ENCODE assay signal across 8 cellular contexts in genomic region chr7:123748734-123749536, GRCh38. TPM values are rescaled to one million over a fixed set of nuclear protein-coding genes. Genes with fewer than 3 reads are reported as not detected.
DNase-seq lines count a peak whose midpoint lies in the region; ATAC-seq and TF ChIP-seq lines count a peak whose summit lies in the region.

WASL (minus strand) TSS chr7:123749003; CDS start chr7:123748734, 269 bp downstream.

- peak; percentile 93 for TF ChIP-seq POLR2A in gastroesophageal sphincter (IDR thresholded peaks at IDR 0.05)

- no peak for TF ChIP-seq EP300 in gastroesophageal sphincter (IDR thresholded peaks at IDR 0.05)

- H2AFZ ChIP-seq in MM.1S (ENCODE audit: low read length) = peak within 1 kb of the TSS; percentile 94

- peaks cover 30% of the 10 kb centered on the region for H3F3A ChIP-seq in MM.1S (ENCODE audit: insufficient read depth, low read length)

- DNase-seq in GF-D8 (lab: John Stamatoyannopoulos, UW) (peak; percentile 77), HCEC 1CT (peak; percentile 89), MM.1S (peak; percentile 96), SJSA1 (ENCODE audit: low read depth in 1 of 2, low spot score in 2 of 2) (peak; percentile 88 to 95)
- DNase-seq in activated naive CD4-positive, alpha-beta T cell treated with anti-CD3 and anti-CD28 coated beads, Interleukin-2, amount 10 ng/mL, durations not matched to agents 7 days and 5 days = peak; percentile 89

- TF ChIP-seq CTCF in MM.1S (IDR thresholded peaks at IDR 0.05; ENCODE audit: low read length) = no peak
- peak in 2 of 4 experiments; percentile 46 to 47 for TF ChIP-seq CTCF in gastroesophageal sphincter (IDR thresholded peaks at IDR 0.05)
- TF ChIP-seq CTCF in neutrophil (IDR thresholded peaks at IDR 0.05) = peak; percentile 8
- TF ChIP-seq CTCF in subcutaneous adipose tissue (IDR thresholded peaks at IDR 0.05; ENCODE audit: low read depth) = no peak

- H3K27me3 ChIP-seq in MM.1S (replicated peaks; ENCODE audit: insufficient read depth, low read length) (no peaks in the 10 kb centered on the region), SJSA1 (replicated peaks) (no peaks in the 10 kb centered on the region), gastroesophageal sphincter (no peaks in the 10 kb centered on the region), neutrophil (peaks cover 13% of the 10 kb centered on the region)

- peaks cover 5% of the 10 kb centered on the region for H3K27me3 Mint-ChIP-seq in activated naive CD4-positive, alpha-beta T cell treated with anti-CD3 and anti-CD28 coated beads, Interleukin-2, amount 10 ng/mL, durations not matched to agents 7 days and 5 days

- peak within 1 kb of the TSS; percentile 90 for H3K27ac ChIP-seq in MM.1S (ENCODE audit: low read length)
- peak within 1 kb of the TSS; percentile 89 for H3K27ac ChIP-seq in SJSA1
- peak within 1 kb of the TSS; percentile 92 to 99 (median 97) for H3K27ac ChIP-seq in gastroesophageal sphincter
- peak within 1 kb of the TSS; percentile 85 for H3K27ac ChIP-seq in neutrophil

- peak within 1 kb of the TSS; percentile 95 for H3K27ac Mint-ChIP-seq in activated naive CD4-positive, alpha-beta T cell treated with anti-CD3 and anti-CD28 coated beads, Interleukin-2, amount 10 ng/mL, durations not matched to agents 7 days and 5 days

- H3K4me1 ChIP-seq in MM.1S (ENCODE audit: low read length) = peaks cover 27% of the 10 kb centered on the region
- H3K4me1 ChIP-seq in SJSA1 (replicated peaks) = peaks cover 20% of the 10 kb centered on the region; the same call in 1 of the 2 replicates
- H3K4me1 ChIP-seq in gastroesophageal sphincter = peaks cover 7 to 70% (median 27%) of the 10 kb centered on the region in 3 donors
- peaks cover 20 to 35% of the 10 kb centered on the region in 2 experiments for H3K4me1 ChIP-seq in neutrophil (ENCODE audit: control insufficient read depth in 1 of 2, insufficient read depth in 1 of 2, low read depth in 1 of 2, low read length in 1 of 2)

- H3K9me3 ChIP-seq in MM.1S (replicated peaks; ENCODE audit: insufficient read depth, low read length) (no peaks in the 10 kb centered on the region), SJSA1 (replicated peaks) (no peaks in the 10 kb centered on the region), gastroesophageal sphincter (no peaks in the 10 kb centered on the region), neutrophil (no peaks in the 10 kb centered on the region)

- peak within 1 kb of the TSS; percentile 95 for H3K4me3 Mint-ChIP-seq in activated naive CD4-positive, alpha-beta T cell treated with anti-CD3 and anti-CD28 coated beads, Interleukin-2, amount 10 ng/mL, durations not matched to agents 7 days and 5 days

- 0% methylated on average over 1 of the region's 93 CpGs; no CpG with 5 or more reads in 1 of the 2 donors for WGBS in gastroesophageal sphincter (ENCODE audit: low coverage in 1 of 2), 2 donors

- H4K20me1 ChIP-seq in MM.1S (ENCODE audit: insufficient read depth, low read length) = peaks cover 27% of the 10 kb centered on the region

- H3K9me2 ChIP-seq in MM.1S (replicated peaks; ENCODE audit: insufficient read depth, low read length) = no peaks in the 10 kb centered on the region

- peak within 1 kb of the TSS; percentile 95 for H3K4me2 ChIP-seq in MM.1S (ENCODE audit: low read depth, low read length)

- H3K4me1 Mint-ChIP-seq in activated naive CD4-positive, alpha-beta T cell treated with anti-CD3 and anti-CD28 coated beads, Interleukin-2, amount 10 ng/mL, durations not matched to agents 7 days and 5 days = peaks cover 46% of the 10 kb centered on the region

- H3K9me3 Mint-ChIP-seq in activated naive CD4-positive, alpha-beta T cell treated with anti-CD3 and anti-CD28 coated beads, Interleukin-2, amount 10 ng/mL, durations not matched to agents 7 days and 5 days = no peaks in the 10 kb centered on the region

- H3K4me3 ChIP-seq in MM.1S (ENCODE audit: low read length) (peak within 1 kb of the TSS; percentile 92), SJSA1 (peak within 1 kb of the TSS; percentile 95), gastroesophageal sphincter (peak within 1 kb of the TSS; percentile 82 to 88), neutrophil (ENCODE audit: low read depth in 1 of 2, low read length in 1 of 2) (peak within 1 kb of the TSS; percentile 81 to 92)

- H3K9ac ChIP-seq in MM.1S (ENCODE audit: low read length) = peak within 1 kb of the TSS; percentile 89

- CTCF ChIA-PET in activated naive CD4-positive, alpha-beta T cell treated with anti-CD3 and anti-CD28 coated beads, Interleukin-2, amount 10 ng/mL, durations not matched to agents 7 days and 5 days (lab: Charles Lee) = interaction anchor here (0.8 to 1.7 kb wide), 7 partner anchors 9 to 124 kb away, joined by 3 to 6 read pairs (median 3); no protein-coding TSS in a partner anchor

- H3K36me3 ChIP-seq in MM.1S (replicated peaks; ENCODE audit: insufficient read depth, low read length) (no peaks in the 10 kb centered on the region; the same call in 1 of the 2 replicates), SJSA1 (peaks cover 11% of the 10 kb centered on the region), gastroesophageal sphincter (no peaks in the 10 kb centered on the region), neutrophil (no peaks in the 10 kb centered on the region)

- peak; percentile 96 for ATAC-seq in gastroesophageal sphincter

- H3K36me3 Mint-ChIP-seq in activated naive CD4-positive, alpha-beta T cell treated with anti-CD3 and anti-CD28 coated beads, Interleukin-2, amount 10 ng/mL, durations not matched to agents 7 days and 5 days = peaks cover 19% of the 10 kb centered on the region

- H3K79me2 ChIP-seq in MM.1S (ENCODE audit: low read length) = peaks cover 53% of the 10 kb centered on the region

RNA-seq across cellular contexts. Expression of gene WASL, which starts in this region (rescaled TPM):
- 6.4 and 10.7 TPM in 2 replicates for total RNA-seq in SJSA1 (2014; rRNA removed; shearing (Covaris generic))
- total RNA-seq in gastroesophageal sphincter = 10 to 100 TPM; 42.5 to 55.9 (median 47.9) TPM
- 10 to 100 TPM; 30.0 to 45.7 (median 32.2) TPM for total RNA-seq in subcutaneous adipose tissue

Comparison
In these comparisons a context has a peak if more than half of its experiments do, and no peak if none do; other contexts are left out.
1. Peak in every context shown above with its lines: DNase-seq, ATAC-seq, H3K4me3 ChIP-seq and H3K27ac ChIP-seq.